ENCODE assay signal across 14 cellular contexts in genomic region chr11:67397986-67398660, GRCh38. TPM values are rescaled to one million over a fixed set of nuclear protein-coding genes. Genes with fewer than 3 reads are reported as not detected.
DNase-seq lines count a peak whose midpoint lies in the region; ATAC-seq and TF ChIP-seq lines count a peak whose summit lies in the region.
"Had no signal": no experiment of that assay in that cellular context is flagged by ENCODE, and none has a peak within 500 bp of the region (broad histone marks: within the 10 kb centered on the region; RNA-seq: fewer than 3 reads in every experiment).

No MANE protein-coding gene starts in this region.

- TF ChIP-seq CTCF in Panc1 (IDR thresholded peaks at IDR 0.05) = no peak
- TF ChIP-seq CTCF in brain (conservative IDR thresholded peaks at IDR 0.05) = no peak

- peak overlapping the region; percentile 43 for H3K4me3 Mint-ChIP-seq in activated naive CD4-positive, alpha-beta T cell treated with anti-CD3 and anti-CD28 coated beads, Interleukin-2, amount 10 ng/mL, durations not matched to agents 7 days and 5 days
- peak overlapping the region in 3 of 5 experiments; percentile 13 to 63 (median 18) for H3K4me3 Mint-ChIP-seq in brain
- H3K4me3 Mint-ChIP-seq in stimulated activated naive B cell treated with anti-CD40 and anti-IgM and Interleukin-4, amounts not matched to agents 10 μg/mL and 1 μg/mL and 100 μg/mL, for 72 hours = no peak overlapping the region

- H3K4me1 ChIP-seq in Panc1 (ENCODE audit: control insufficient read depth, insufficient read depth, low read length) = peaks cover 38% of the 10 kb centered on the region

- intact Hi-C loops in Panc1 (cut with micrococcal nuclease; ENCODE audit: unreplicated experiment) = no loop called here

- no peaks in the 10 kb centered on the region for H3K27me3 ChIP-seq in Panc1 (ENCODE audit: control insufficient read depth, insufficient read depth, low read length)
- H3K27me3 ChIP-seq: left lung had no signal

- in situ Hi-C loops in Panc1 (cut with HindIII; ENCODE audit: low pct_unique_long_range_greater_than_20kb, low sequenced_read_pairs) = no loop called here

- TSS peak; percentile 89 for BruUV-seq in Panc1 (replicated peaks; lab: Mats Ljungman, UMichigan)

- H3K27ac Mint-ChIP-seq in activated naive CD4-positive, alpha-beta T cell treated with anti-CD3 and anti-CD28 coated beads, Interleukin-2, amount 10 ng/mL, durations not matched to agents 7 days and 5 days = peak overlapping the region; percentile 78
- peak overlapping the region in 2 of 5 experiments; percentile 30 to 46 for H3K27ac Mint-ChIP-seq in brain
- H3K27ac Mint-ChIP-seq in stimulated activated naive B cell treated with anti-CD40 and anti-IgM and Interleukin-4, amounts not matched to agents 10 μg/mL and 1 μg/mL and 100 μg/mL, for 72 hours = peak overlapping the region; percentile 72

- 0 out of 2 replicates have a peak overlapping the region, but pooled peaks have one; percentile 30 for H3K27ac ChIP-seq in Panc1 (ENCODE audit: low read length)
- H3K27ac ChIP-seq: left lung had no signal

- CTCF ChIA-PET in activated naive CD4-positive, alpha-beta T cell treated with anti-CD3 and anti-CD28 coated beads, Interleukin-2, amount 10 ng/mL, durations not matched to agents 7 days and 5 days (lab: Charles Lee) = interaction anchor here (1.1 kb wide), 1 partner anchor 41 kb away, joined by 3 read pairs; no protein-coding TSS in a partner anchor
- CTCF ChIA-PET in Panc1 (lab: Charles Lee) = interaction anchor here (0.5 kb wide), 1 partner anchor 84 kb away, joined by 6 read pairs; no protein-coding TSS in a partner anchor

- H3K4me1 Mint-ChIP-seq in activated naive CD4-positive, alpha-beta T cell treated with anti-CD3 and anti-CD28 coated beads, Interleukin-2, amount 10 ng/mL, durations not matched to agents 7 days and 5 days = peaks cover 66% of the 10 kb centered on the region
- H3K4me1 Mint-ChIP-seq in brain = peaks cover 16% of the 10 kb centered on the region
- H3K4me1 Mint-ChIP-seq in stimulated activated naive B cell treated with anti-CD40 and anti-IgM and Interleukin-4, amounts not matched to agents 10 μg/mL and 1 μg/mL and 100 μg/mL, for 72 hours = peaks cover 25 to 51% of the 10 kb centered on the region in 2 donors

- peaks cover 49% of the 10 kb centered on the region for H3K36me3 Mint-ChIP-seq in activated naive CD4-positive, alpha-beta T cell treated with anti-CD3 and anti-CD28 coated beads, Interleukin-2, amount 10 ng/mL, durations not matched to agents 7 days and 5 days
- peaks cover 18% of the 10 kb centered on the region for H3K36me3 Mint-ChIP-seq in brain
- H3K36me3 Mint-ChIP-seq in stimulated activated naive B cell treated with anti-CD40 and anti-IgM and Interleukin-4, amounts not matched to agents 10 μg/mL and 1 μg/mL and 100 μg/mL, for 72 hours = peaks cover 32 to 35% of the 10 kb centered on the region in 2 donors

- ATAC-seq in Panc1 = no peak
- no peak for ATAC-seq in stimulated activated naive B cell treated with anti-CD40 and anti-IgM and Interleukin-4, amounts not matched to agents 10 μg/mL and 1 μg/mL and 100 μg/mL, for 72 hours (replicated peaks)
- ATAC-seq: left lung had no signal

- DNase-seq in activated naive CD4-positive, alpha-beta T cell treated with anti-CD3 and anti-CD28 coated beads, Interleukin-2, amount 10 ng/mL, durations not matched to agents 7 days and 5 days = no peak
- DNase-seq in activated naive CD4-positive, alpha-beta T cell treated with anti-CD3 and anti-CD28 coated beads, Interleukin-2, amount 50 U/mL, for 16 hours = no peak
- DNase-seq in Panc1 (ENCODE audit: low read depth, low spot score) (no peak), hepatic stellate cell (ENCODE audit: low spot score) (no peak), midbrain (lab: John Stamatoyannopoulos, UW) (no peak), SIG-M5 (lab: John Stamatoyannopoulos, UW) (no peak)
- DNase-seq in stimulated activated naive B cell treated with anti-CD40 and anti-IgM and Interleukin-4, amounts not matched to agents 10 μg/mL and 1 μg/mL and 100 μg/mL, for 72 hours = no peak
- DNase-seq: DMS79, H7, left lung, NCI-H748 treated with DMSO at 0.1 percent for 48 hours had no signal

- H3K9me3 Mint-ChIP-seq in activated naive CD4-positive, alpha-beta T cell treated with anti-CD3 and anti-CD28 coated beads, Interleukin-2, amount 10 ng/mL, durations not matched to agents 7 days and 5 days = no peaks in the 10 kb centered on the region
- H3K9me3 Mint-ChIP-seq in brain = no peaks in the 10 kb centered on the region
- H3K9me3 Mint-ChIP-seq in stimulated activated naive B cell treated with anti-CD40 and anti-IgM and Interleukin-4, amounts not matched to agents 10 μg/mL and 1 μg/mL and 100 μg/mL, for 72 hours = no peaks in the 10 kb centered on the region

- H3K36me3 ChIP-seq in Panc1 (ENCODE audit: control insufficient read depth, insufficient read depth, low read length) = peaks cover 7% of the 10 kb centered on the region

- H3K27me3 Mint-ChIP-seq in activated naive CD4-positive, alpha-beta T cell treated with anti-CD3 and anti-CD28 coated beads, Interleukin-2, amount 10 ng/mL, durations not matched to agents 7 days and 5 days = no peaks in the 10 kb centered on the region
- no peaks in the 10 kb centered on the region for H3K27me3 Mint-ChIP-seq in brain
- no peaks in the 10 kb centered on the region for H3K27me3 Mint-ChIP-seq in stimulated activated naive B cell treated with anti-CD40 and anti-IgM and Interleukin-4, amounts not matched to agents 10 μg/mL and 1 μg/mL and 100 μg/mL, for 72 hours

- H3K9me3 ChIP-seq in Panc1 (ENCODE audit: control insufficient read depth, insufficient read depth, low read depth, low read length) = no peaks in the 10 kb centered on the region
- H3K9me3 ChIP-seq: left lung had no signal

- H3K4me3 ChIP-seq in Panc1 (ENCODE audit: low read depth in 2 of 2, low read length in 2 of 2) = no peak overlapping the region
- H3K4me3 ChIP-seq: left lung had no signal

- POLR2A ChIA-PET in Panc1 (lab: Charles Lee) = interaction anchor here (0.9 kb wide), 1 partner anchor 23 kb away, joined by 3 read pairs; no protein-coding TSS in a partner anchor

RNA-seq across cellular contexts. Expression of gene PPP1CA, which starts 3.5 kb away (rescaled TPM):
- 361 TPM for total RNA-seq in Panc1 (2021; ENCODE audit: unreplicated experiment)
- 412 TPM for polyA plus RNA-seq in Panc1 (2012; ENCODE audit: insufficient read length)
- polyA plus RNA-seq in brain (ENCODE audit: insufficient read depth, low read depth, low replicate concordance) = 231 TPM

RNA-seq across cellular contexts. Expression of gene TBC1D10C, which starts 5.8 kb away (rescaled TPM):
- 0.33 TPM for total RNA-seq in Panc1 (2021; ENCODE audit: unreplicated experiment)
- 0.68 TPM for polyA plus RNA-seq in Panc1 (2012; ENCODE audit: insufficient read length)
- polyA plus RNA-seq in brain (ENCODE audit: insufficient read depth, low read depth, low replicate concordance) = 0.29 TPM
- total RNA-seq: myocyte, renal cortical epithelial cell had no signal

RNA-seq across cellular contexts. Expression of gene RAD9A, which starts 6.3 kb away (rescaled TPM):
- 33.1 TPM for total RNA-seq in Panc1 (2021; ENCODE audit: unreplicated experiment)
- polyA plus RNA-seq in Panc1 (2012; ENCODE audit: insufficient read length) = 24.4 TPM
- 18.0 TPM for polyA plus RNA-seq in brain (ENCODE audit: insufficient read depth, low read depth, low replicate concordance)

RNA-seq across cellular contexts. Expression of gene CARNS1, which starts 17.4 kb away (rescaled TPM):
- 1.0 TPM for total RNA-seq in Panc1 (2021; ENCODE audit: unreplicated experiment)
- 1.4 TPM for polyA plus RNA-seq in Panc1 (2012; ENCODE audit: insufficient read length)
- polyA plus RNA-seq in brain (ENCODE audit: insufficient read depth, low read depth, low replicate concordance) = 68.5 TPM

RNA-seq across cellular contexts. Expression of gene CLCF1, which starts 24.7 kb away (rescaled TPM):
- 9.3 TPM for total RNA-seq in Panc1 (2021; ENCODE audit: unreplicated experiment)
- polyA plus RNA-seq in Panc1 (2012; ENCODE audit: insufficient read length) = 9.0 TPM
- polyA plus RNA-seq in brain (ENCODE audit: insufficient read depth, low read depth, low replicate concordance) = 0.46 TPM

Comparison
In these comparisons a context has a peak if more than half of its experiments do, and no peak if none do; other contexts are left out.
1. H3K4me3 Mint-ChIP-seq: peak in activated naive CD4-positive, alpha-beta T cell treated with anti-CD3 and anti-CD28 coated beads, Interleukin-2, amount 10 ng/mL, durations not matched to agents 7 days and 5 days (single experiment) and brain (3 of 5); none in stimulated activated naive B cell treated with anti-CD40 and anti-IgM and Interleukin-4, amounts not matched to agents 10 μg/mL and 1 μg/mL and 100 μg/mL, for 72 hours (0 of 2).